Comparison of ENCODE assay signal across 20 cellular contexts in the genomic region with DNA sequence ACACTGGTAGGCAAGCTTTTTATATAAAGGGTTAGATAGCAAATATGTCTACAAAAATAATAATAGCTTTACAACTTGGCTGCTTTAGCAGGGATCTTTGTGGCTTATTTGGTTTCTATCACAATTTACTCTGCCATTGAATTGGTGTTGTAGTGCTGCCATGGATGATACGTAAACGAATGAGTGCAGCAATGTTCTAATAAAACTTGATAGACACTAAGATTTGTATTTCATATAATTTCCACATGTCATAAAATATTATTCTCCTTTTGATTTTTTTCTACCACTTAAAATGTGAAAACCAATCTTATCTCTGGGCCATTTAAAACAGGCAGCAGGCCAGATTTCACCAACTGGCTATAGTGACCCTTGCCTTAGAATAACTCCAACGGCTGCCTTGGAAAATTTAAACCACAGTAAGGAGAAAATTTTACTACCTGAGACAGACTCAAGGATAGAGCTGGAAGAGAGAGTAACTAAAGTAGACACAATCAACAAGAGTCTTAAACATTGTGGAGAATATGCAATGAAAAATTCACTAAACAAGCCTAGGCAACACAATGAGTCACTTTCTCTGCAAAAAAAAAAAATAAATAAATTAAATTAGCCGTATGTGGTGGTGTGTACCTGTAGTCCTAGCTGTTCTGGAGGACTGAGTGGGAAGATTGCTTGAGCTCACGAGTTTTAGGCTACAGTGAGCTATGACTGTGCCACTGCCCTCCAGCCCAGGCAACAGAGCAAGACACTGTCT.
"Had no signal": no experiment of that assay in that cellular context is flagged by ENCODE, and none has a peak within 500 bp of the region (broad histone marks: within the 10 kb centered on the region; RNA-seq: fewer than 3 reads in every experiment).

No MANE protein-coding gene starts in this region.

- H3K4me3 ChIP-seq: dorsolateral prefrontal cortex, esophagus muscularis mucosa, gastroesophageal sphincter, neural progenitor cell, pancreas, tibial artery had no signal

- H3K4me1 ChIP-seq: neural progenitor cell had no signal

- H3K27me3 Mint-ChIP-seq: natural killer cell treated with Interleukin-12 subunit alpha and Interleukin-12 subunit beta and Interleukin-15 and Interleukin-18, amount 100 ng/mL, for 72 hours; progenitor cell of endocrine pancreas; stimulated activated naive CD8-positive, alpha-beta T cell treated with anti-CD3 and anti-CD28 coated beads, Interleukin-15, Interleukin-2, amounts not matched to agents 100 ng/mL and 50 ng/mL, for 24 hours had no signal

- H3K27ac ChIP-seq: dorsolateral prefrontal cortex, epithelial cell of prostate, esophagus muscularis mucosa, gastroesophageal sphincter, neural progenitor cell, pancreas, tibial artery had no signal

- H3K27me3 ChIP-seq: dorsolateral prefrontal cortex, esophagus muscularis mucosa, gastroesophageal sphincter, neural progenitor cell, pancreas, tibial artery had no signal

- H3K4me3 Mint-ChIP-seq: natural killer cell treated with Interleukin-12 subunit alpha and Interleukin-12 subunit beta and Interleukin-15 and Interleukin-18, amount 100 ng/mL, for 72 hours; neural progenitor cell; stimulated activated effector memory CD8-positive, alpha-beta T cell treated with anti-CD3 and anti-CD28 coated beads, Interleukin-12 subunit alpha, Interleukin-12 subunit beta, amount 100 ng/mL, for 72 hours; stimulated activated naive CD8-positive, alpha-beta T cell treated with anti-CD3 and anti-CD28 coated beads, Interleukin-15, Interleukin-2, amounts not matched to agents 100 ng/mL and 50 ng/mL, for 24 hours had no signal

- H3K9ac ChIP-seq: neural progenitor cell had no signal

- ATAC-seq: gastroesophageal sphincter; natural killer cell treated with Interleukin-12 subunit alpha and Interleukin-12 subunit beta and Interleukin-15 and Interleukin-18, amount 100 ng/mL, for 72 hours; pancreas; right cardiac atrium; stimulated activated effector memory CD8-positive, alpha-beta T cell treated with anti-CD3 and anti-CD28 coated beads, Interleukin-12 subunit alpha, Interleukin-12 subunit beta, amount 100 ng/mL, for 72 hours had no signal

- H3K9me3 Mint-ChIP-seq: natural killer cell treated with Interleukin-12 subunit alpha and Interleukin-12 subunit beta and Interleukin-15 and Interleukin-18, amount 100 ng/mL, for 72 hours; neural progenitor cell; stimulated activated effector memory CD8-positive, alpha-beta T cell treated with anti-CD3 and anti-CD28 coated beads, Interleukin-12 subunit alpha, Interleukin-12 subunit beta, amount 100 ng/mL, for 72 hours; stimulated activated naive CD8-positive, alpha-beta T cell treated with anti-CD3 and anti-CD28 coated beads, Interleukin-15, Interleukin-2, amounts not matched to agents 100 ng/mL and 50 ng/mL, for 24 hours had no signal

- H3K4me1 Mint-ChIP-seq: neural progenitor cell had no signal

- H3K27ac Mint-ChIP-seq: natural killer cell treated with Interleukin-12 subunit alpha and Interleukin-12 subunit beta and Interleukin-15 and Interleukin-18, amount 100 ng/mL, for 72 hours; neural progenitor cell; progenitor cell of endocrine pancreas; stimulated activated effector memory CD8-positive, alpha-beta T cell treated with anti-CD3 and anti-CD28 coated beads, Interleukin-12 subunit alpha, Interleukin-12 subunit beta, amount 100 ng/mL, for 72 hours; stimulated activated naive CD8-positive, alpha-beta T cell treated with anti-CD3 and anti-CD28 coated beads, Interleukin-15, Interleukin-2, amounts not matched to agents 100 ng/mL and 50 ng/mL, for 24 hours had no signal

- DNase-seq: central memory CD4-positive, alpha-beta T cell; cortex of kidney; dorsolateral prefrontal cortex; effector CD8-positive, alpha-beta T cell; glutamatergic neuron; kidney; nucleus accumbens; pancreas; right cardiac atrium; stimulated activated CD4-positive, alpha-beta T cell treated with anti-CD3 and anti-CD28 coated beads, Interleukin-4, amount 100 ng/mL, for 1 hour; stimulated activated CD8-positive, alpha-beta memory T cell treated with anti-CD3 and anti-CD28 coated beads, Interleukin-4, amount 100 ng/mL, for 48 hours; tibial artery had no signal

- H3K9me3 ChIP-seq: esophagus muscularis mucosa, gastroesophageal sphincter, pancreas, tibial artery had no signal
